Comparison of ENCODE assay signal across 8 cellular contexts in genomic region chr10:80460399-80461207, GRCh38. TPM values are rescaled to one million over a fixed set of nuclear protein-coding genes. Genes with fewer than 3 reads are reported as not detected.
DNase-seq lines count a peak whose midpoint lies in the region; ATAC-seq and TF ChIP-seq lines count a peak whose summit lies in the region.

No MANE protein-coding gene starts in this region.

- H3K27me3 ChIP-seq in prostate gland (replicated peaks; ENCODE audit: insufficient read depth): no peaks in the 10 kb centered on the region

- TF ChIP-seq POLR2A in prostate gland (IDR thresholded peaks at IDR 0.05): peak; percentile 69

- no peak for DNase-seq in CD14-positive monocyte (ENCODE audit: low spot score)
- DNase-seq in HuH-7.5 (ENCODE audit: low spot score): peak; percentile 30
- peak; percentile 40 for DNase-seq in left ventricle myocardium superior
- DNase-seq in prostate gland (ENCODE audit: low spot score): peak; percentile 98
- no peak for DNase-seq in NCI-H524 treated with DMSO at 0.1 percent for 48 hours (lab: John Stamatoyannopoulos, UW)
- DNase-seq in stimulated activated CD4-positive, alpha-beta T cell treated with anti-CD3 and anti-CD28 coated beads, Interleukin-4, amount 100 ng/mL, for 24 hours: no peak

- intact Hi-C loops in CD14-positive monocyte (cut with micrococcal nuclease) (no loop called here), left ventricle myocardium superior (cut with micrococcal nuclease) (no loop called here), prostate gland (cut with DNase I) (no loop called here)

- no peak for TF ChIP-seq CTCF in CD14-positive monocyte (IDR thresholded peaks at IDR 0.05)
- TF ChIP-seq CTCF in prostate gland (IDR thresholded peaks at IDR 0.05): peak in 1 of 4 experiments; percentile 16

- H3K36me3 ChIP-seq in prostate gland: no peaks in the 10 kb centered on the region

- peak overlapping the region in 1 of 2 donors; percentile 10 for H3K4me3 ChIP-seq in prostate gland

- peaks cover 22 to 48% of the 10 kb centered on the region in 2 donors for H3K36me3 Mint-ChIP-seq in CD14-positive monocyte
- H3K36me3 Mint-ChIP-seq in activated T-helper 17 cell treated with anti-CD3 and anti-CD28 coated beads, Interleukin-2, amount 50 U/mL, for 72 hours (ENCODE audit: low read depth): peaks cover 67% of the 10 kb centered on the region

- peak overlapping the region; percentile 78 to 85 for H3K27ac ChIP-seq in prostate gland

- H3K4me1 Mint-ChIP-seq in CD14-positive monocyte: peaks cover 99% of the 10 kb centered on the region
- H3K4me1 Mint-ChIP-seq in activated T-helper 17 cell treated with anti-CD3 and anti-CD28 coated beads, Interleukin-2, amount 50 U/mL, for 72 hours: peaks cover 71% of the 10 kb centered on the region

- H3K9me3 ChIP-seq in prostate gland: no peaks in the 10 kb centered on the region

- peak overlapping the region; percentile 86 to 97 (median 95) for H3K27ac Mint-ChIP-seq in CD14-positive monocyte
- H3K27ac Mint-ChIP-seq in activated T-helper 17 cell treated with anti-CD3 and anti-CD28 coated beads, Interleukin-2, amount 50 U/mL, for 72 hours: peak overlapping the region; percentile 89

- peaks cover 0 to 3% (median 0%) of the 10 kb centered on the region in 7 donors for H3K9me3 Mint-ChIP-seq in CD14-positive monocyte
- no peaks in the 10 kb centered on the region for H3K9me3 Mint-ChIP-seq in activated T-helper 17 cell treated with anti-CD3 and anti-CD28 coated beads, Interleukin-2, amount 50 U/mL, for 72 hours

- ATAC-seq in activated T-helper 17 cell treated with anti-CD3 and anti-CD28 coated beads, Interleukin-2, amount 50 U/mL, for 72 hours (replicated peaks): no peak
- ATAC-seq in left ventricle myocardium superior: peak; percentile 27
- no peak for ATAC-seq in HG03108 (IDR thresholded peaks at IDR 0.05; ENCODE audit: unreplicated experiment)

- H3K27me3 Mint-ChIP-seq in CD14-positive monocyte (ENCODE audit: low read depth in 3 of 3): peaks cover 0 to 3% (median 2%) of the 10 kb centered on the region in 3 donors
- H3K27me3 Mint-ChIP-seq in activated T-helper 17 cell treated with anti-CD3 and anti-CD28 coated beads, Interleukin-2, amount 50 U/mL, for 72 hours: no peaks in the 10 kb centered on the region

- peaks cover 74% of the 10 kb centered on the region for H3K4me1 ChIP-seq in prostate gland (replicated peaks)

- WGBS in prostate gland: 23% methylated on average over 6 of the region's 6 CpGs

- H3K4me3 Mint-ChIP-seq in CD14-positive monocyte: peak overlapping the region; percentile 72 to 86
- peak overlapping the region; percentile 91 for H3K4me3 Mint-ChIP-seq in activated T-helper 17 cell treated with anti-CD3 and anti-CD28 coated beads, Interleukin-2, amount 50 U/mL, for 72 hours

RNA-seq across cellular contexts. Expression of gene TSPAN14, which starts 6.5 kb away (rescaled TPM):
- 100 to 1,000 TPM; 123 to 160 TPM for polyA plus RNA-seq in CD14-positive monocyte
- 10 to 100 TPM; 61.9 to 64.5 TPM for total RNA-seq in activated T-helper 17 cell treated with anti-CD3 and anti-CD28 coated beads, Interleukin-2, amount 50 U/mL, for 72 hours
- total RNA-seq in left ventricle myocardium superior: 41.2 TPM
- total RNA-seq in prostate gland: 100 to 1,000 TPM in 1 of 2 donors, 10 to 100 TPM in 1; 69.8 to 103 TPM

RNA-seq across cellular contexts. Expression of gene PRXL2A, which starts 52.3 kb away (rescaled TPM):
- 1 to 10 TPM; 3.4 to 4.1 TPM for polyA plus RNA-seq in CD14-positive monocyte
- total RNA-seq in activated T-helper 17 cell treated with anti-CD3 and anti-CD28 coated beads, Interleukin-2, amount 50 U/mL, for 72 hours: 1 to 10 TPM; 9.4 to 9.6 TPM
- 119 TPM for total RNA-seq in left ventricle myocardium superior
- 100 to 1,000 TPM in 1 of 2 donors, 10 to 100 TPM in 1; 86.0 to 101 TPM for total RNA-seq in prostate gland

Comparison
In these comparisons a context has a peak if more than half of its experiments do, and no peak if none do; other contexts are left out.
1. DNase-seq: peak in HuH-7.5 (single experiment), left ventricle myocardium superior (single experiment) and prostate gland (single experiment); none in CD14-positive monocyte (single experiment), NCI-H524 treated with DMSO at 0.1 percent for 48 hours (single experiment) and stimulated activated CD4-positive, alpha-beta T cell treated with anti-CD3 and anti-CD28 coated beads, Interleukin-4, amount 100 ng/mL, for 24 hours (single experiment).
2. RNA of gene PRXL2A, which starts 52.3 kb away (total RNA-seq): 119 TPM in left ventricle myocardium superior (single experiment) and 86.0 to 101 TPM in prostate gland; 9.4 to 9.6 TPM in activated T-helper 17 cell treated with anti-CD3 and anti-CD28 coated beads, Interleukin-2, amount 50 U/mL, for 72 hours; every median in the first group is over 4 times any median in the second.